1 cellular context compared by ENCODE assay signal in the genomic region with DNA sequence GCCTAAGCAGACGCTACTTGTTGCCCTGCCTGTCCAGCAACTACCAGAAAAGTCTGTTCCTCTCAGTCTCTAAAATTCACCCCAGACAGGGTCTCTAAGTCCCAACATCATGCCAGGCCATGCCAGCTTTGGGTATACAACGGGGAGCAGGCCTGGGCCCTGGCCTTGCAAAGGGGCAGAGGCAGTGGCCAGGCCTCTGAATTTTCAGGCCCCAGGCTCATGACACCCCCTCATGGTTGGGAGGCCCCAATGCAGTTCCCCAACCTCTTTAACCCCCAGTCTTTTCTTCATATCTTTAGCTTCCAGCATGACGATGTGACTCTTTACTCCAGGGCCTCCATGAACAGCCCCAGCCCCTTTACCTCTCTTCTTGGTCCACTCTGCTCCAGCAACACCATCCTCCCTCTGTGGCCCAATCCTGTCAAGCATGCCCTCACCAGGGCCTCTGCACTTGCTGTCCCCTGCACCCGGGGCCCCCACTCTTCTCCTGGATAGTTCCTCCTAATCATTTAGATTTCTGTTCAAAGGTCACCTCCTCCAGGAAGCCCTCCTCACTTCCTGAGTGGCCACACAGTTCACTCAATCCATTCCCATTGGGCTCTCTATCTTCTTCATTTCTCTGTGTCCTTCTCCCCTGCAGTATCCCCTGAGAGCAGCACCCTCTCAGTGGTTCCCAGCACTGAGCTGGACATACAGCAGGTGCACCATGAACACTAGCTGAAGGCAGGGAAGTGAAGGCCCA.
TF ChIP-seq lines count a peak whose summit lies in the region.

No MANE protein-coding gene starts in this region.

TF ChIP-seq in K562, 482 proteins besides CTCF, POLR2A, EP300 and RAD21 (continued from another document):
- no peak for TF ChIP-seq ZNF75A (CRISPR knock-in tag; IDR thresholded peaks at IDR 0.05)
- peak; percentile 65; the same call in 1 of the 2 replicates for TF ChIP-seq SMARCA5 (IDR thresholded peaks at IDR 0.05)
- no peak for TF ChIP-seq PHB (CRISPR knock-in tag; IDR thresholded peaks at IDR 0.05)
- TF ChIP-seq KDM1A (IDR thresholded peaks at IDR 0.05) = peak in 1 of 2 experiments; percentile 16; a peak in 1 of 4 replicates
- TF ChIP-seq KAT2B (IDR thresholded peaks at IDR 0.05; ENCODE audit: low read depth, low read length) = no peak
- TF ChIP-seq ARHGAP35 (IDR thresholded peaks at IDR 0.05; ENCODE audit: partially characterized antibody) = no peak
- no peak for TF ChIP-seq KLF13 (tag; IDR thresholded peaks at IDR 0.05; ENCODE audit: borderline replicate concordance, low read depth)
- no peak for TF ChIP-seq HCFC1 (IDR thresholded peaks at IDR 0.05; ENCODE audit: low read depth, low read length)
- TF ChIP-seq, protein P1, sequence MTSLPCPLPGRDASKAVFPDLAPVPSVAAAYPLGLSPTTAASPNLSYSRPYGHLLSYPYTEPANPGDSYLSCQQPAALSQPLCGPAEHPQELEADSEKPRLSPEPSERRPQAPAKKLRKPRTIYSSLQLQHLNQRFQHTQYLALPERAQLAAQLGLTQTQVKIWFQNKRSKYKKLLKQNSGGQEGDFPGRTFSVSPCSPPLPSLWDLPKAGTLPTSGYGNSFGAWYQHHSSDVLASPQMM (CRISPR knock-in tag; IDR thresholded peaks at IDR 0.05) = no peak
- TF ChIP-seq ZNF436 (CRISPR knock-in tag; IDR thresholded peaks at IDR 0.05) = peak; percentile 82
- TF ChIP-seq ATF1 (CRISPR knock-in tag; IDR thresholded peaks at IDR 0.05) = no peak
- no peak for TF ChIP-seq ATF1 (tag; IDR thresholded peaks at IDR 0.05)
- no peak for TF ChIP-seq CBFB (CRISPR knock-in tag; IDR thresholded peaks at IDR 0.05)
